ENCODE assay signal across 10 cellular contexts in the genomic region with DNA sequence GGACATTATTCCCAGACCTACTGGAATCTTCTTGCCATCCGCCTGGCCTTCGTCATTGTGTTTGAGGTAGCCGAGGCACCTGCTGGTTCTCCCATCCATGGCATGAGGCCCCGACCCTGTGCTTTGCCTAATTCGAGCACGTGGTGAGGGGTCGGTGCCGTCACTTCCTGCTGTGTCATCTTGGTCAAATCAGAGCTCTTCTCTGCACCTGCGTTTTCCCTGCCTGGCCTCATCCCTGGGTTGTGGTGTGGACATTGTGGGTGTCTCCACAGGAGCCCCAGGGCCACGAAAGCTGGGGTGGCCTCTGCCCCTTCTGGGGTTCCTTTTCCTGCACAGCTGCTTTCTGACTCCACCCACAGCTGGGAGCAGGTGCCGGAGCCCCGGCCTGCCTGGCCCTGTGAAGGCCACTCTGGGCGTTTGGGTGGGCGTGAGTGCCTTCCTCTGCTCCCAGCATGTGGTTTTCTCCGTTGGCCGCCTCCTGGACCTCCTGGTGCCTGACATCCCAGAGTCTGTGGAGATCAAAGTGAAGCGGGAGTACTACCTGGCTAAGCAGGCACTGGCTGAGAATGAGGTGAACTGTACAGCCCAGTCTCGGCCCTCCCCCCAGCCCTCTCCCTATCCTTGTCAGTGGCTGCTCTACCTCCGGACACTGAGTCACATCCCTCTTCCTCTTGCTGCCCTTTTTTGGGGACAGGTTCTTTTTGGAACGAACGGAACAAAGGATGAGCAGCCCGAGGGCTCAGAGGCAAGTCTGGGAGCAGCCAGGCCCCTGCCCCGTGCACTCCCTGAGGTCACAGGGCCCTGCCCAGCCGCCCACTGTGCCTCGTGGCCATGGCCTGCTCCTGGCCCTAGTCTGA. TPM values are rescaled to one million over a fixed set of nuclear protein-coding genes. Genes with fewer than 3 reads are reported as not detected.
DNase-seq lines count a peak whose midpoint lies in the region; ATAC-seq lines count a peak whose summit lies in the region.
"Had no signal": no experiment of that assay in that cellular context is flagged by ENCODE, and none has a peak within 500 bp of the region (broad histone marks: within the 10 kb centered on the region; RNA-seq: fewer than 3 reads in every experiment).

No MANE protein-coding gene starts in this region.

- H3K4me3 Mint-ChIP-seq in activated T-cell treated with anti-CD3 and anti-CD28 coated beads, Interleukin-2, amount 50 U/mL, for 4 hours: no peak overlapping the region

- peak overlapping the region; percentile 98 for H3K27ac ChIP-seq in substantia nigra (ENCODE audit: low read depth, low read length, poor library complexity, severe bottlenecking)

- H3K9ac ChIP-seq in adipocyte (ENCODE audit: low read length): no peak overlapping the region

- peaks cover 14% of the 10 kb centered on the region for H3K4me1 Mint-ChIP-seq in activated T-cell treated with anti-CD3 and anti-CD28 coated beads, Interleukin-2, amount 50 U/mL, for 4 hours (ENCODE audit: low read depth)

- H3K27me3 Mint-ChIP-seq in activated T-cell treated with anti-CD3 and anti-CD28 coated beads, Interleukin-2, amount 50 U/mL, for 4 hours (ENCODE audit: low read depth): peaks cover 1% of the 10 kb centered on the region
- H3K27me3 Mint-ChIP-seq: IgD-negative memory B cell had no signal

- no peaks in the 10 kb centered on the region for H3K9me3 Mint-ChIP-seq in activated T-cell treated with anti-CD3 and anti-CD28 coated beads, Interleukin-2, amount 50 U/mL, for 4 hours
- H3K9me3 Mint-ChIP-seq: IgD-negative memory B cell had no signal

- H3K4me1 ChIP-seq in adipocyte (ENCODE audit: control insufficient read depth, insufficient read depth, low read length): peaks cover 15% of the 10 kb centered on the region

- no peaks in the 10 kb centered on the region for H3K9me3 ChIP-seq in adipocyte (ENCODE audit: control insufficient read depth, low read length)

- H3K36me3 ChIP-seq in adipocyte (ENCODE audit: control insufficient read depth, insufficient read depth, low read length, severe bottlenecking): peaks cover 33% of the 10 kb centered on the region
- H3K36me3 ChIP-seq in H7 (replicated peaks; ENCODE audit: control insufficient read depth, insufficient read depth, low read length): peaks cover 4% of the 10 kb centered on the region

- H3K4me3 ChIP-seq in adipocyte (ENCODE audit: low read length) (no peak overlapping the region), H7 (ENCODE audit: insufficient read depth, low read depth, low read length) (no peak overlapping the region)

- no peaks in the 10 kb centered on the region for H3K27me3 ChIP-seq in adipocyte (replicated peaks; ENCODE audit: control insufficient read depth, insufficient read depth, low read length)
- no peaks in the 10 kb centered on the region for H3K27me3 ChIP-seq in H7 (ENCODE audit: control insufficient read depth, insufficient read depth, low read length)

- no peak for DNase-seq in activated T-cell treated with anti-CD3 and anti-CD28 coated beads, Interleukin-2, amount 50 U/mL, for 4 hours
- DNase-seq in activated T-cell treated with anti-CD3 and anti-CD28 coated beads, Interleukin-2, amount 50 U/mL, for 1 hour: no peak
- DNase-seq in adipocyte (ENCODE audit: low read depth) (peak; percentile 7), iris pigment epithelial cell (ENCODE audit: low read depth) (peak; percentile 24), substantia nigra (lab: John Stamatoyannopoulos, UW) (peak in 1 of 49 donors; percentile 70), H7 (no peak), midbrain (lab: John Stamatoyannopoulos, UW) (no peak), GM19240 (ENCODE audit: insufficient read length, low spot score) (no peak)
- DNase-seq: NCI-H524 treated with DMSO at 0.1 percent for 48 hours had no signal

- ATAC-seq in activated T-cell treated with anti-CD3 and anti-CD28 coated beads, Interleukin-2, amount 50 U/mL, for 4 hours: peak; percentile 17 to 31

- peaks cover 9% of the 10 kb centered on the region for H3K36me3 Mint-ChIP-seq in activated T-cell treated with anti-CD3 and anti-CD28 coated beads, Interleukin-2, amount 50 U/mL, for 4 hours (ENCODE audit: insufficient read depth)

RNA-seq across cellular contexts. Expression of gene ANO7, which starts 35.0 kb away (rescaled TPM):
- under 1 TPM; 0.60 to 0.76 (median 0.63) TPM for total RNA-seq in activated T-cell treated with anti-CD3 and anti-CD28 coated beads, Interleukin-2, amount 50 U/mL, for 4 hours
- total RNA-seq in H7 (2014; rRNA removed; shearing (Covaris generic)): 2.0 and 4.0 TPM in 2 replicates

Comparison
In these comparisons a context has a peak if more than half of its experiments do, and no peak if none do; other contexts are left out.
1. DNase-seq: peak in adipocyte (single experiment) and iris pigment epithelial cell (single experiment); none in activated T-cell treated with anti-CD3 and anti-CD28 coated beads, Interleukin-2, amount 50 U/mL, for 4 hours (single experiment), activated T-cell treated with anti-CD3 and anti-CD28 coated beads, Interleukin-2, amount 50 U/mL, for 1 hour (single experiment), H7 (single experiment), midbrain (single experiment) and GM19240 (single experiment).